1 cellular context compared by ENCODE assay signal in genomic region chr4:7007944-7008343, GRCh38.
TF ChIP-seq lines count a peak whose summit lies in the region.

No MANE protein-coding gene starts in this region.

TF ChIP-seq in WTC11, 78 proteins besides CTCF, POLR2A, EP300 and RAD21:
- TF ChIP-seq, protein P1, sequence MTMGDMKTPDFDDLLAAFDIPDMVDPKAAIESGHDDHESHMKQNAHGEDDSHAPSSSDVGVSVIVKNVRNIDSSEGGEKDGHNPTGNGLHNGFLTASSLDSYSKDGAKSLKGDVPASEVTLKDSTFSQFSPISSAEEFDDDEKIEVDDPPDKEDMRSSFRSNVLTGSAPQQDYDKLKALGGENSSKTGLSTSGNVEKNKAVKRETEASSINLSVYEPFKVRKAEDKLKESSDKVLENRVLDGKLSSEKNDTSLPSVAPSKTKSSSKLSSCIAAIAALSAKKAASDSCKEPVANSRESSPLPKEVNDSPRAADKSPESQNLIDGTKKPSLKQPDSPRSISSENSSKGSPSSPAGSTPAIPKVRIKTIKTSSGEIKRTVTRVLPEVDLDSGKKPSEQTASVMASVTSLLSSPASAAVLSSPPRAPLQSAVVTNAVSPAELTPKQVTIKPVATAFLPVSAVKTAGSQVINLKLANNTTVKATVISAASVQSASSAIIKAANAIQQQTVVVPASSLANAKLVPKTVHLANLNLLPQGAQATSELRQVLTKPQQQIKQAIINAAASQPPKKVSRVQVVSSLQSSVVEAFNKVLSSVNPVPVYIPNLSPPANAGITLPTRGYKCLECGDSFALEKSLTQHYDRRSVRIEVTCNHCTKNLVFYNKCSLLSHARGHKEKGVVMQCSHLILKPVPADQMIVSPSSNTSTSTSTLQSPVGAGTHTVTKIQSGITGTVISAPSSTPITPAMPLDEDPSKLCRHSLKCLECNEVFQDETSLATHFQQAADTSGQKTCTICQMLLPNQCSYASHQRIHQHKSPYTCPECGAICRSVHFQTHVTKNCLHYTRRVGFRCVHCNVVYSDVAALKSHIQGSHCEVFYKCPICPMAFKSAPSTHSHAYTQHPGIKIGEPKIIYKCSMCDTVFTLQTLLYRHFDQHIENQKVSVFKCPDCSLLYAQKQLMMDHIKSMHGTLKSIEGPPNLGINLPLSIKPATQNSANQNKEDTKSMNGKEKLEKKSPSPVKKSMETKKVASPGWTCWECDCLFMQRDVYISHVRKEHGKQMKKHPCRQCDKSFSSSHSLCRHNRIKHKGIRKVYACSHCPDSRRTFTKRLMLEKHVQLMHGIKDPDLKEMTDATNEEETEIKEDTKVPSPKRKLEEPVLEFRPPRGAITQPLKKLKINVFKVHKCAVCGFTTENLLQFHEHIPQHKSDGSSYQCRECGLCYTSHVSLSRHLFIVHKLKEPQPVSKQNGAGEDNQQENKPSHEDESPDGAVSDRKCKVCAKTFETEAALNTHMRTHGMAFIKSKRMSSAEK (CRISPR knock-in tag; IDR thresholded peaks at IDR 0.05; ENCODE audit: borderline replicate concordance): no peak
- TF ChIP-seq CBFB (CRISPR knock-in tag; IDR thresholded peaks at IDR 0.05; ENCODE audit: low read depth) (no peak), ETV6 (CRISPR knock-in tag; IDR thresholded peaks at IDR 0.05) (no peak), ZNF317 (CRISPR knock-in tag; IDR thresholded peaks at IDR 0.05; ENCODE audit: borderline replicate concordance, low read depth) (no peak), ESRRA (CRISPR knock-in tag; IDR thresholded peaks at IDR 0.05; ENCODE audit: borderline replicate concordance) (no peak), IRF2 (CRISPR knock-in tag; IDR thresholded peaks at IDR 0.05; ENCODE audit: borderline replicate concordance, low read depth) (no peak), ATF2 (CRISPR knock-in tag; IDR thresholded peaks at IDR 0.05; ENCODE audit: borderline replicate concordance, low read depth) (no peak), HMGA2 (CRISPR knock-in tag; IDR thresholded peaks at IDR 0.05) (no peak), ZNF512 (CRISPR knock-in tag; IDR thresholded peaks at IDR 0.05; ENCODE audit: borderline replicate concordance) (no peak), ELF4 (CRISPR knock-in tag; IDR thresholded peaks at IDR 0.05; ENCODE audit: low read depth) (no peak), ZNF138 (CRISPR knock-in tag; conservative IDR thresholded peaks at IDR 0.05) (no peak), TEAD1 (CRISPR knock-in tag; IDR thresholded peaks at IDR 0.05) (no peak), ZNF232 (CRISPR knock-in tag; IDR thresholded peaks at IDR 0.05) (no peak), NFE2L1 (CRISPR knock-in tag; IDR thresholded peaks at IDR 0.05) (no peak), EMX1 (CRISPR knock-in tag; IDR thresholded peaks at IDR 0.05) (no peak)
- TF ChIP-seq, protein P2, sequence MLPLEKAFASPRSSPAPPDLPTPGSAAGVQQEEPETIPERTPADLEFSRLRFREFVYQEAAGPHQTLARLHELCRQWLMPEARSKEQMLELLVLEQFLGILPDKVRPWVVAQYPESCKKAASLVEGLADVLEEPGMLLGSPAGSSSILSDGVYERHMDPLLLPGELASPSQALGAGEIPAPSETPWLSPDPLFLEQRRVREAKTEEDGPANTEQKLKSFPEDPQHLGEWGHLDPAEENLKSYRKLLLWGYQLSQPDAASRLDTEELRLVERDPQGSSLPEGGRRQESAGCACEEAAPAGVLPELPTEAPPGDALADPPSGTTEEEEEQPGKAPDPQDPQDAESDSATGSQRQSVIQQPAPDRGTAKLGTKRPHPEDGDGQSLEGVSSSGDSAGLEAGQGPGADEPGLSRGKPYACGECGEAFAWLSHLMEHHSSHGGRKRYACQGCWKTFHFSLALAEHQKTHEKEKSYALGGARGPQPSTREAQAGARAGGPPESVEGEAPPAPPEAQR (CRISPR knock-in tag; IDR thresholded peaks at IDR 0.05): no peak
